Comparison of ENCODE assay signal across 29 cellular contexts in the genomic region with DNA sequence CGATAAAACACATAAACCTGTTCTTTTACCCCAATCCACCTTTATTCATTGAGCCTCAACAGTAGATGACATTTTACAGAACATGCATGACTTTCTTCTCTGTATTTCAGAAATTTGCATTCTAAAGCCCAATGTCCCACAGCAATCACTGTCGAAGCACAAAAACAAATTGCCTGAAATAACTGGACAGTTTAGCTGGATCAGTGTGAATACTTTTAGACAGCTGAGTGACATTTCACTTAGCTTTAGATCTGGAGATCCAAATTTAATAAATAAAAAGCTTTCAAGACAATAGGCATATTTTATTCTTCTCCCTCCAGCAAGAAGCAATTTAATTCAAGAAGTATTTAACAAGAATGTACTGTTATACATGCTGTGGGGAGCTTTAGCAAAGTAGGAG.
"Had no signal": no experiment of that assay in that cellular context is flagged by ENCODE, and none has a peak within 500 bp of the region (broad histone marks: within the 10 kb centered on the region; RNA-seq: fewer than 3 reads in every experiment).

No MANE protein-coding gene starts in this region.

- H3K4me1 ChIP-seq: stomach, suprapubic skin, testis, tibial artery, transverse colon, upper lobe of left lung, upper lobe of right lung, uterus, vagina had no signal

- H3K9me3 Mint-ChIP-seq: stimulated activated memory B cell treated with anti-CD40 and anti-IgM and Interleukin-4, amounts not matched to agents 10 μg/mL and 1 μg/mL and 100 μg/mL, for 72 hours; stimulated activated naive B cell treated with anti-CD40 and anti-IgM and Interleukin-4, amounts not matched to agents 10 μg/mL and 1 μg/mL and 100 μg/mL, for 72 hours; stimulated activated naive CD8-positive, alpha-beta T cell treated with anti-CD3 and anti-CD28 coated beads, Interleukin-15, amount 100 ng/mL, for 72 hours; stimulated activated naive CD8-positive, alpha-beta T cell treated with anti-CD3 and anti-CD28 coated beads, Interleukin-15, Interleukin-2, amounts not matched to agents 100 ng/mL and 50 ng/mL, for 24 hours; type B pancreatic cell had no signal

- ATAC-seq: stimulated activated effector memory CD8-positive, alpha-beta T cell treated with anti-CD3 and anti-CD28 coated beads, Interleukin-12 subunit alpha, Interleukin-12 subunit beta, amount 100 ng/mL, for 72 hours; stimulated activated memory B cell treated with anti-CD40 and anti-IgM and Interleukin-4, amounts not matched to agents 10 μg/mL and 1 μg/mL and 100 μg/mL, for 72 hours; stimulated activated naive B cell treated with anti-CD40 and anti-IgM and Interleukin-4, amounts not matched to agents 10 μg/mL and 1 μg/mL and 100 μg/mL, for 72 hours; stimulated activated naive CD8-positive, alpha-beta T cell treated with anti-CD3 and anti-CD28 coated beads, Interleukin-15, amount 100 ng/mL, for 72 hours; stimulated activated naive CD8-positive, alpha-beta T cell treated with anti-CD3 and anti-CD28 coated beads, Interleukin-15, Interleukin-2, amounts not matched to agents 100 U/mL and 50 U/mL, for 24 hours; upper lobe of right lung had no signal

- FAIRE-seq: urothelium cell line had no signal

- DNase-seq: stimulated activated CD4-positive, alpha-beta T cell treated with anti-CD3 and anti-CD28 coated beads, Interleukin-2, amount 100 ng/mL, for 48 hours; stimulated activated CD4-positive, alpha-beta T cell treated with anti-CD3 and anti-CD28 coated beads, Interleukin-4, amount 100 ng/mL, for 1 hour; stimulated activated CD4-positive, alpha-beta T cell treated with anti-CD3 and anti-CD28 coated beads, Interleukin-4, amount 100 ng/mL, for 24 hours; stimulated activated CD4-positive, alpha-beta T cell treated with anti-CD3 and anti-CD28 coated beads, Interleukin-4, amount 100 ng/mL, for 4 hours; stimulated activated CD8-positive, alpha-beta memory T cell treated with anti-CD3 and anti-CD28 coated beads, Interleukin-4, amount 100 ng/mL, for 48 hours; stimulated activated naive B cell treated with anti-CD40 and anti-IgM and Interleukin-4, amounts not matched to agents 10 μg/mL and 1 μg/mL and 100 μg/mL, for 72 hours; stimulated activated naive CD4-positive, alpha-beta T cell; stimulated activated naive CD4-positive, alpha-beta T cell treated with Interleukin-2 at 50 U/mL for 16 hours; stimulated activated naive CD8-positive, alpha-beta T cell treated with anti-CD3 and anti-CD28 coated beads, Interleukin-15, amount 100 ng/mL, for 72 hours; stimulated activated naive CD8-positive, alpha-beta T cell treated with anti-CD3 and anti-CD28 coated beads, Interleukin-15, Interleukin-2, amounts not matched to agents 100 U/mL and 50 U/mL, for 24 hours; stomach; substantia nigra; testis; thyroid gland; tibial artery; transverse colon; trophoblast cell; upper lobe of left lung; upper lobe of right lung; uterus had no signal

- H3K27ac Mint-ChIP-seq: stimulated activated effector memory CD8-positive, alpha-beta T cell treated with anti-CD3 and anti-CD28 coated beads, Interleukin-12 subunit alpha, Interleukin-12 subunit beta, amount 100 ng/mL, for 72 hours; stimulated activated memory B cell treated with anti-CD40 and anti-IgM and Interleukin-4, amounts not matched to agents 10 μg/mL and 1 μg/mL and 100 μg/mL, for 72 hours; stimulated activated naive B cell treated with anti-CD40 and anti-IgM and Interleukin-4, amounts not matched to agents 10 μg/mL and 1 μg/mL and 100 μg/mL, for 72 hours; stimulated activated naive CD8-positive, alpha-beta T cell treated with anti-CD3 and anti-CD28 coated beads, Interleukin-15, amount 100 ng/mL, for 72 hours; stimulated activated naive CD8-positive, alpha-beta T cell treated with anti-CD3 and anti-CD28 coated beads, Interleukin-15, Interleukin-2, amounts not matched to agents 100 ng/mL and 50 ng/mL, for 24 hours; type B pancreatic cell had no signal

- H3K4me3 Mint-ChIP-seq: stimulated activated effector memory CD8-positive, alpha-beta T cell treated with anti-CD3 and anti-CD28 coated beads, Interleukin-12 subunit alpha, Interleukin-12 subunit beta, amount 100 ng/mL, for 72 hours; stimulated activated memory B cell treated with anti-CD40 and anti-IgM and Interleukin-4, amounts not matched to agents 10 μg/mL and 1 μg/mL and 100 μg/mL, for 72 hours; stimulated activated naive B cell treated with anti-CD40 and anti-IgM and Interleukin-4, amounts not matched to agents 10 μg/mL and 1 μg/mL and 100 μg/mL, for 72 hours; stimulated activated naive CD8-positive, alpha-beta T cell treated with anti-CD3 and anti-CD28 coated beads, Interleukin-15, amount 100 ng/mL, for 72 hours; stimulated activated naive CD8-positive, alpha-beta T cell treated with anti-CD3 and anti-CD28 coated beads, Interleukin-15, Interleukin-2, amounts not matched to agents 100 ng/mL and 50 ng/mL, for 24 hours; type B pancreatic cell had no signal

- H3K27me3 ChIP-seq: stomach, suprapubic skin, testis, thyroid gland, tibial artery, tibial nerve, transverse colon, upper lobe of left lung, upper lobe of right lung, uterus, vagina had no signal

- H3K27me3 Mint-ChIP-seq: stimulated activated memory B cell treated with anti-CD40 and anti-IgM and Interleukin-4, amounts not matched to agents 10 μg/mL and 1 μg/mL and 100 μg/mL, for 72 hours; stimulated activated naive B cell treated with anti-CD40 and anti-IgM and Interleukin-4, amounts not matched to agents 10 μg/mL and 1 μg/mL and 100 μg/mL, for 72 hours; stimulated activated naive CD8-positive, alpha-beta T cell treated with anti-CD3 and anti-CD28 coated beads, Interleukin-15, amount 100 ng/mL, for 72 hours; stimulated activated naive CD8-positive, alpha-beta T cell treated with anti-CD3 and anti-CD28 coated beads, Interleukin-15, Interleukin-2, amounts not matched to agents 100 ng/mL and 50 ng/mL, for 24 hours; type B pancreatic cell had no signal

- H3K4me1 Mint-ChIP-seq: stimulated activated effector memory CD8-positive, alpha-beta T cell treated with anti-CD3 and anti-CD28 coated beads, Interleukin-12 subunit alpha, Interleukin-12 subunit beta, amount 100 ng/mL, for 72 hours; stimulated activated memory B cell treated with anti-CD40 and anti-IgM and Interleukin-4, amounts not matched to agents 10 μg/mL and 1 μg/mL and 100 μg/mL, for 72 hours; stimulated activated naive B cell treated with anti-CD40 and anti-IgM and Interleukin-4, amounts not matched to agents 10 μg/mL and 1 μg/mL and 100 μg/mL, for 72 hours; stimulated activated naive CD8-positive, alpha-beta T cell treated with anti-CD3 and anti-CD28 coated beads, Interleukin-15, amount 100 ng/mL, for 72 hours had no signal

- H3K36me3 ChIP-seq: stomach, suprapubic skin, thoracic aorta, thyroid gland, tibial artery, tibial nerve, transverse colon, upper lobe of left lung, upper lobe of right lung, uterus, vagina had no signal

- H3K4me3 ChIP-seq: stomach, suprapubic skin, testis, thoracic aorta, thyroid gland, tibial artery, tibial nerve, transverse colon, upper lobe of left lung, upper lobe of right lung, uterus, vagina had no signal

- H3K9me3 ChIP-seq: stomach, suprapubic skin, testis, thoracic aorta, thyroid gland, tibial artery, tibial nerve, transverse colon, upper lobe of left lung, upper lobe of right lung, uterus, vagina had no signal

- H3K27ac ChIP-seq: stomach, suprapubic skin, testis, thoracic aorta, thyroid gland, tibial artery, tibial nerve, transverse colon, upper lobe of left lung, upper lobe of right lung, uterus, vagina had no signal

- H3K36me3 Mint-ChIP-seq: stimulated activated effector memory CD8-positive, alpha-beta T cell treated with anti-CD3 and anti-CD28 coated beads, Interleukin-12 subunit alpha, Interleukin-12 subunit beta, amount 100 ng/mL, for 72 hours; stimulated activated memory B cell treated with anti-CD40 and anti-IgM and Interleukin-4, amounts not matched to agents 10 μg/mL and 1 μg/mL and 100 μg/mL, for 72 hours; stimulated activated naive B cell treated with anti-CD40 and anti-IgM and Interleukin-4, amounts not matched to agents 10 μg/mL and 1 μg/mL and 100 μg/mL, for 72 hours; type B pancreatic cell had no signal
